ENCODE assay signal across 23 cellular contexts in genomic region chr4:109976189-109976588, GRCh38.
A peak's percentile ranks its signal among the peaks of the same experiment; 100 is the strongest.
DNase-seq lines count a peak whose midpoint lies in the region; ATAC-seq, FAIRE-seq and TF ChIP-seq lines count a peak whose summit lies in the region.
"Had no signal": no experiment of that assay in that cellular context is flagged by ENCODE, and none has a peak within 500 bp of the region (broad histone marks: within the 10 kb centered on the region; RNA-seq: fewer than 3 reads in every experiment).

No MANE protein-coding gene starts in this region.

- H3K9me1 ChIP-seq in K562 (ENCODE audit: control insufficient read depth, insufficient read depth, low read length) = no peaks in the 10 kb centered on the region

- H2BK5ac ChIP-seq in trophoblast cell (ENCODE audit: low read depth, low read length, poor library complexity) = peak overlapping the region; percentile 56

- in situ Hi-C loops in HepG2 (cut with HindIII; ENCODE audit: extremely low pct_ligation_motif_present, low pct_unique_long_range_greater_than_20kb) = loop anchor here (10.0 kb wide), 1 partner anchor 551 kb away; no protein-coding TSS in a partner anchor
- in situ Hi-C loops in K562 (cut with MboI) = no loop called here

- TF ChIP-seq POLR2A in HepG2 (IDR thresholded peaks at IDR 0.05; ENCODE audit: insufficient read depth in 1 of 2, low read depth in 2 of 2, low read length in 2 of 2) = no peak
- no peak for TF ChIP-seq POLR2A in right lobe of liver (IDR thresholded peaks at IDR 0.05)
- TF ChIP-seq POLR2A in K562 (conservative IDR thresholded peaks at IDR 0.05) = no peak

- intact Hi-C loops in HepG2 (cut with micrococcal nuclease; ENCODE audit: unreplicated experiment) = loop anchor here (5.0 to 10.0 kb wide), 3 partner anchors 149 to 321 kb away; partner anchors contain the start of genes CASP6 and RRH
- intact Hi-C loops in right lobe of liver (cut with DNase I) = loop anchor here in 1 of 2 donors (10.0 kb wide), 1 partner anchor 551 kb away; no protein-coding TSS in a partner anchor
- intact Hi-C loops in K562 (cut with micrococcal nuclease) = loop anchor here (5.0 to 10.0 kb wide), 2 partner anchors 149 to 271 kb away; partner anchors contain the start of genes CASP6 and RRH

- H3K27ac ChIP-seq in HepG2 (ENCODE audit: extremely low read length, insufficient read depth, low read length) (no peak overlapping the region), right lobe of liver (no peak overlapping the region), K562 (ENCODE audit: extremely low read depth, low read depth, low read length) (no peak overlapping the region), trophoblast cell (ENCODE audit: low read depth, low read length) (no peak overlapping the region)
- H3K27ac ChIP-seq: 22Rv1; BLaER1 treated with 17β-estradiol and CSF1 and Interleukin-3, amounts not matched to agents 10 nM and 100 nM had no signal

- H3K36me3 ChIP-seq in HepG2 (replicated peaks in 1 of 2; ENCODE audit: control insufficient read depth in 1 of 2, insufficient read depth in 2 of 2, low read length in 2 of 2) = no peaks in the 10 kb centered on the region
- H3K36me3 ChIP-seq in right lobe of liver = no peaks in the 10 kb centered on the region
- H3K36me3 ChIP-seq in K562 (ENCODE audit: control insufficient read depth, insufficient read depth, low read length) = no peaks in the 10 kb centered on the region
- H3K36me3 ChIP-seq in trophoblast cell (ENCODE audit: control insufficient read depth in 1 of 2, insufficient read depth in 2 of 2, low read length in 2 of 2) = no peaks in the 10 kb centered on the region
- H3K36me3 ChIP-seq: BE2C; BLaER1 treated with 17β-estradiol and CSF1 and Interleukin-3, amounts not matched to agents 10 nM and 100 nM had no signal

- H3K4me3 ChIP-seq in HepG2 (replicated peaks in 1 of 3; ENCODE audit: insufficient read depth in 1 of 3, low read depth in 2 of 3, low read length in 3 of 3) (no peak overlapping the region), right lobe of liver (no peak overlapping the region), K562 (no peak overlapping the region), trophoblast cell (ENCODE audit: low read depth, low read length) (no peak overlapping the region)
- H3K4me3 ChIP-seq: BLaER1 treated with 17β-estradiol and CSF1 and Interleukin-3, amounts not matched to agents 10 nM and 100 nM; GM12878 had no signal

- DNase-seq in HepG2 (ENCODE audit: low spot score) (no peak), right lobe of liver (no peak), K562 (ENCODE audit: extremely low read depth in 1 of 4, low spot score in 3 of 4) (no peak), trophoblast cell (no peak), progenitor cell of endocrine pancreas (ENCODE audit: low spot score, unreplicated experiment) (no peak), iPS-NIHi7 (ENCODE audit: extremely low spot score) (no peak)
- DNase-seq: ACHN; AML-193; BE2C; CD4-positive, alpha-beta T cell; CD8-positive, alpha-beta memory T cell; DMS 273 treated with DMSO at 0.1 percent for 48 hours; DMS79; EL; GDM1; GOT3; H7; HCEC 1CT had no signal

- H3K9me3 ChIP-seq in HepG2 (ENCODE audit: low read length) (no peaks in the 10 kb centered on the region), right lobe of liver (no peaks in the 10 kb centered on the region), K562 (replicated peaks; ENCODE audit: control insufficient read depth, insufficient read depth, low read depth, low read length) (no peaks in the 10 kb centered on the region), trophoblast cell (ENCODE audit: insufficient read depth, low read depth, low read length) (no peaks in the 10 kb centered on the region)
- H3K9me3 ChIP-seq: BE2C; BLaER1 treated with 17β-estradiol and CSF1 and Interleukin-3, amounts not matched to agents 10 nM and 100 nM had no signal

- no peak for FAIRE-seq in HepG2 (lab: Jason Lieb, UNC)
- FAIRE-seq in K562 (lab: Jason Lieb, UNC) = no peak
- FAIRE-seq: A204.1, GM12878 had no signal

- no peaks in the 10 kb centered on the region for H3K79me2 ChIP-seq in HepG2 (ENCODE audit: insufficient read depth, low read length)
- no peaks in the 10 kb centered on the region for H3K79me2 ChIP-seq in K562 (ENCODE audit: control insufficient read depth, insufficient read depth, low read length)
- no peaks in the 10 kb centered on the region for H3K79me2 ChIP-seq in trophoblast cell (ENCODE audit: control insufficient read depth, insufficient read depth, low read length, poor library complexity)

- CTCF ChIA-PET in HepG2 (lab: Yijun Ruan, JAX; ENCODE audit: low intra/inter-chr PET ratio, low total read pairs) (interaction anchor here (3.9 kb wide), 1 partner anchor 554 kb away, joined by 16 read pairs; no protein-coding TSS in a partner anchor), K562 (lab: Yijun Ruan, JAX; ENCODE audit: low intra/inter-chr PET ratio) (interaction anchor here (2.8 kb wide), 1 partner anchor 554 kb away, joined by 9 read pairs; no protein-coding TSS in a partner anchor)

- no peak overlapping the region for H4K8ac ChIP-seq in trophoblast cell (ENCODE audit: low read depth, low read length)

- H3K27me3 Mint-ChIP-seq in progenitor cell of endocrine pancreas = no peaks in the 10 kb centered on the region

- H3K14ac ChIP-seq in trophoblast cell (ENCODE audit: low read length) = no peak overlapping the region

- no peak overlapping the region for H2BK120ac ChIP-seq in trophoblast cell (ENCODE audit: insufficient read depth, low read length, poor library complexity)

- H3K9ac ChIP-seq in HepG2 (ENCODE audit: insufficient read depth, low read depth, low read length) (no peak overlapping the region), K562 (ENCODE audit: insufficient read depth in 1 of 2, low read depth in 2 of 2, low read length in 2 of 2) (no peak overlapping the region), trophoblast cell (ENCODE audit: low read length) (no peak overlapping the region)
- H3K9ac ChIP-seq: BLaER1 treated with 17β-estradiol and CSF1 and Interleukin-3, amounts not matched to agents 10 nM and 100 nM had no signal

- H3K4me1 ChIP-seq in HepG2 (ENCODE audit: insufficient read depth, low read length) (peaks cover 28% of the 10 kb centered on the region), right lobe of liver (no peaks in the 10 kb centered on the region), K562 (replicated peaks in 1 of 2; ENCODE audit: control insufficient read depth in 2 of 2, insufficient read depth in 2 of 2, low read length in 2 of 2) (no peaks in the 10 kb centered on the region; a peak in 1 of 5 replicates), trophoblast cell (ENCODE audit: control insufficient read depth in 1 of 2, insufficient read depth in 2 of 2, low read length in 2 of 2) (peaks cover 2 to 8% of the 10 kb centered on the region in 2 experiments)
- H3K4me1 ChIP-seq: BE2C had no signal

- H3K18ac ChIP-seq in trophoblast cell (ENCODE audit: low read length) = no peak overlapping the region

- H4K12ac ChIP-seq in trophoblast cell (ENCODE audit: low read depth, low read length) = no peak overlapping the region

- H2AFZ ChIP-seq in HepG2 (ENCODE audit: low read length) = peak overlapping the region; percentile 31
- H2AFZ ChIP-seq in K562 (ENCODE audit: low read depth, low read length) = no peak overlapping the region
- H2AFZ ChIP-seq in trophoblast cell (ENCODE audit: insufficient read depth, low read length, poor library complexity) = no peak overlapping the region

- 67% methylated on average over 6 of the region's 6 CpGs for WGBS in HepG2 (ENCODE audit: low lambda C conversion rate)
- WGBS in right lobe of liver (ENCODE audit: insufficient coverage, low coverage, low lambda C conversion rate, missing lambda C conversion rate) = 80% methylated on average over 6 of the region's 6 CpGs
- 28% methylated on average over 6 of the region's 6 CpGs for WGBS in K562 (ENCODE audit: insufficient coverage, low coverage, missing lambda C conversion rate)
- WGBS in trophoblast cell (ENCODE audit: extremely low coverage, insufficient coverage, insufficient read length) = no CpG with 5 or more reads among the region's 6 CpGs

- ATAC-seq in HepG2 = no peak
- no peak for ATAC-seq in right lobe of liver
- no peak for ATAC-seq in K562
- ATAC-seq: GM12878 had no signal

- TF ChIP-seq EP300 in HepG2 (IDR thresholded peaks at IDR 0.05; ENCODE audit: low read depth in 2 of 2, low read length in 2 of 2) = no peak
- no peak for TF ChIP-seq EP300 in HepG2 (CRISPR knock-in tag; IDR thresholded peaks at IDR 0.05; ENCODE audit: borderline replicate concordance)
- no peak for TF ChIP-seq EP300 in K562 (IDR thresholded peaks at IDR 0.05; ENCODE audit: low read length)

- H3K4me1 Mint-ChIP-seq in progenitor cell of endocrine pancreas (ENCODE audit: low read depth) = peaks cover 19% of the 10 kb centered on the region

- POLR2A ChIA-PET in HepG2 (lab: Yijun Ruan, JAX) (no interaction called here), K562 (lab: Yijun Ruan, JAX) (no interaction called here)

- no peaks in the 10 kb centered on the region for H3K36me3 Mint-ChIP-seq in progenitor cell of endocrine pancreas (ENCODE audit: insufficient read depth)
- H3K36me3 Mint-ChIP-seq: CD14-positive monocyte; CD8-positive, alpha-beta memory T cell had no signal

- H4K91ac ChIP-seq in trophoblast cell (ENCODE audit: low read depth, low read length) = no peak overlapping the region

- H3K23ac ChIP-seq in trophoblast cell (ENCODE audit: low read length) = no peak overlapping the region

- no peaks in the 10 kb centered on the region for H3K79me1 ChIP-seq in trophoblast cell (ENCODE audit: low read length)

- no peaks in the 10 kb centered on the region for H3K9me3 Mint-ChIP-seq in progenitor cell of endocrine pancreas (ENCODE audit: low read depth)
- H3K9me3 Mint-ChIP-seq: CD4-positive, alpha-beta T cell; CD8-positive, alpha-beta memory T cell had no signal

- H2BK12ac ChIP-seq in trophoblast cell (ENCODE audit: low read length) = no peak overlapping the region

- TF ChIP-seq RAD21 in HepG2 (CRISPR knock-in tag; IDR thresholded peaks at IDR 0.05) = no peak
- TF ChIP-seq RAD21 in K562 (CRISPR knock-in tag; conservative IDR thresholded peaks at IDR 0.05 in 1 of 2, IDR thresholded peaks at IDR 0.05 in 1 of 2) = no peak

- H3K4ac ChIP-seq in trophoblast cell (ENCODE audit: low read depth, low read length) = no peak overlapping the region

- H4K20me1 ChIP-seq in HepG2 (ENCODE audit: insufficient read depth, low read length) = no peaks in the 10 kb centered on the region
- H4K20me1 ChIP-seq in K562 (replicated peaks; ENCODE audit: control insufficient read depth, insufficient read depth, low read length) = no peaks in the 10 kb centered on the region
- H4K20me1 ChIP-seq: BLaER1 treated with 17β-estradiol and CSF1 and Interleukin-3, amounts not matched to agents 10 nM and 100 nM had no signal

- BruUV-seq in HepG2 (replicated peaks; lab: Mats Ljungman, UMichigan) = no TSS peak
- no TSS peak for BruUV-seq in K562 (replicated peaks; lab: Mats Ljungman, UMichigan)

- no peak overlapping the region for H2AK5ac ChIP-seq in trophoblast cell (ENCODE audit: low read length)

- H3K27me3 ChIP-seq in HepG2 (ENCODE audit: control insufficient read depth in 1 of 2, insufficient read depth in 2 of 2, low read length in 2 of 2) (no peaks in the 10 kb centered on the region), right lobe of liver (no peaks in the 10 kb centered on the region), K562 (ENCODE audit: control insufficient read depth in 2 of 2, insufficient read depth in 2 of 2, low read length in 2 of 2) (peaks cover 0 to 4% of the 10 kb centered on the region in 2 experiments; a peak in 1 of 5 replicates), trophoblast cell (ENCODE audit: insufficient read depth, low read length) (no peaks in the 10 kb centered on the region)
- H3K27me3 ChIP-seq: BLaER1 treated with 17β-estradiol and CSF1 and Interleukin-3, amounts not matched to agents 10 nM and 100 nM had no signal

- H3K4me3 Mint-ChIP-seq in progenitor cell of endocrine pancreas (ENCODE audit: low read depth) = no peak overlapping the region
- H3K4me3 Mint-ChIP-seq: CD14-positive monocyte; CD4-positive, alpha-beta T cell; CD8-positive, alpha-beta memory T cell had no signal

- H3K4me2 ChIP-seq in HepG2 (ENCODE audit: low read depth, low read length) (no peak overlapping the region), K562 (ENCODE audit: insufficient read depth, low read length) (no peak overlapping the region), trophoblast cell (ENCODE audit: low read length) (no peak overlapping the region)
- H3K4me2 ChIP-seq: BLaER1 treated with 17β-estradiol and CSF1 and Interleukin-3, amounts not matched to agents 10 nM and 100 nM had no signal

- TF ChIP-seq CTCF in HepG2 (CRISPR knock-in tag; IDR thresholded peaks at IDR 0.05) (no peak), right lobe of liver (IDR thresholded peaks at IDR 0.05) (no peak), K562 (IDR thresholded peaks at IDR 0.05 in 2 of 3, conservative IDR thresholded peaks at IDR 0.05 in 1 of 3; ENCODE audit: insufficient read depth in 2 of 3, low read depth in 1 of 3, low read length in 3 of 3) (no peak), progenitor cell of endocrine pancreas (IDR thresholded peaks at IDR 0.05; ENCODE audit: unreplicated experiment) (no peak)

- no peak overlapping the region for H3K27ac Mint-ChIP-seq in progenitor cell of endocrine pancreas
- H3K27ac Mint-ChIP-seq: CD14-positive monocyte; CD4-positive, alpha-beta T cell; CD8-positive, alpha-beta memory T cell had no signal

Comparison
In these comparisons a context has a peak if more than half of its experiments do, and no peak if none do; other contexts are left out.
1. Of the 241 proteins assayed by ChIP-seq in both HepG2 and K562: peak only in HepG2: none; only in K562: CEBPG and IRF9; in both: CEBPB; in neither: 238.